1 cellular context compared by ENCODE assay signal in genomic region chr11:70334351-70334995, GRCh38.
TF ChIP-seq lines count a peak whose summit lies in the region.

No MANE protein-coding gene starts in this region.

TF ChIP-seq in H1, 55 proteins besides CTCF, POLR2A, EP300 and RAD21 (continued from another document):
- TF ChIP-seq CHD7 (IDR thresholded peaks at IDR 0.05; ENCODE audit: insufficient replicate concordance, low read length) (no peak), KDM5A (IDR thresholded peaks at IDR 0.05; ENCODE audit: low read length) (no peak), NRF1 (IDR thresholded peaks at IDR 0.05; ENCODE audit: low read depth, low read length) (no peak), SIX5 (IDR thresholded peaks at IDR 0.05; ENCODE audit: low read depth, low read length) (no peak), EZH2 (IDR thresholded peaks at IDR 0.05; ENCODE audit: low read depth, low read length, severe bottlenecking) (no peak), KDM1A (IDR thresholded peaks at IDR 0.05; ENCODE audit: borderline replicate concordance, low read length) (no peak), HDAC6 (IDR thresholded peaks at IDR 0.05; ENCODE audit: low read depth, low read length) (no peak)
